In the genomic region with DNA sequence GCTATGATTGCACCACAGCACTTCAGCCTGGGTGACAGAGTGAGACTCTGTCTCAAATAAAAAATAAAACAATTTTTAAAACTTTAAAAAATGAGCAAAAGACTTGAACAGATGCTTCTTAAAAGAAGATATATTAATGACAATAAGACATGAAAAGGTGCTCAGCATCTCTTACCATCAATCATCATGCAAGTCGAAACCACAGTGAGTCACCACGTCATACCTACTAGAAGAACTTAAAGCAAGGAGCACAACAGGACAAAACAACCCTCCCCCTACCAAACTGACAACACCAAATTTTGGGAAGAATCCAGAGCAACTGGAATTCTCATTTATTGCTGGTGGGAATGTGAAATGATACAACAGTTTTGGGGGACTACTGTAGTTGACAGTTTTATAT, we compare ENCODE assay signal across 13 cellular contexts.
"Had no signal": no experiment of that assay in that cellular context is flagged by ENCODE, and none has a peak within 500 bp of the region (broad histone marks: within the 10 kb centered on the region; RNA-seq: fewer than 3 reads in every experiment).

No MANE protein-coding gene starts in this region.

- H3K9me3 ChIP-seq: ascending aorta, heart right ventricle, testis had no signal

- DNase-seq: activated CD4-positive, alpha-beta T cell treated with anti-CD3 and anti-CD28 coated beads for 1 hour; activated CD8-positive, alpha-beta memory T cell treated with anti-CD3 and anti-CD28 coated beads for 24 hours; activated effector memory CD4-positive, alpha-beta T cell treated with anti-CD3 and anti-CD28 coated beads, Interleukin-2, amount 50 U/mL, for 16 hours; heart right ventricle; islet precursor cell; left ventricle myocardium superior; stimulated activated CD4-positive, alpha-beta T cell treated with anti-CD3 and anti-CD28 coated beads, Interleukin-12 subunit alpha, Interleukin-12 subunit beta, amount 100 ng/mL, for 4 hours; stimulated activated CD4-positive, alpha-beta T cell treated with anti-CD3 and anti-CD28 coated beads, Interleukin-4, amount 100 ng/mL, for 1 hour; stimulated activated naive CD8-positive, alpha-beta T cell treated with anti-CD3 and anti-CD28 coated beads, Interleukin-15, amount 100 ng/mL, for 72 hours; testis had no signal

- H3K27ac ChIP-seq: ascending aorta, cardiac muscle cell, heart right ventricle, testis had no signal

- H3K4me3 Mint-ChIP-seq: stimulated activated naive CD8-positive, alpha-beta T cell treated with anti-CD3 and anti-CD28 coated beads, Interleukin-15, amount 100 ng/mL, for 72 hours had no signal

- H3K4me3 ChIP-seq: ascending aorta, cardiac muscle cell, heart right ventricle, testis had no signal

- FAIRE-seq: frontal cortex had no signal

- H3K9me3 Mint-ChIP-seq: stimulated activated naive CD8-positive, alpha-beta T cell treated with anti-CD3 and anti-CD28 coated beads, Interleukin-15, amount 100 ng/mL, for 72 hours had no signal

- ATAC-seq: heart right ventricle; left ventricle myocardium superior; stimulated activated naive CD8-positive, alpha-beta T cell treated with anti-CD3 and anti-CD28 coated beads, Interleukin-15, amount 100 ng/mL, for 72 hours had no signal

- H3K4me1 ChIP-seq: ascending aorta, heart right ventricle, testis had no signal

- H3K36me3 ChIP-seq: ascending aorta, cardiac muscle cell, heart right ventricle had no signal

- H3K27me3 ChIP-seq: ascending aorta, cardiac muscle cell, heart right ventricle, testis had no signal

- H3K27ac Mint-ChIP-seq: stimulated activated naive CD8-positive, alpha-beta T cell treated with anti-CD3 and anti-CD28 coated beads, Interleukin-15, amount 100 ng/mL, for 72 hours had no signal
